In the genomic region with DNA sequence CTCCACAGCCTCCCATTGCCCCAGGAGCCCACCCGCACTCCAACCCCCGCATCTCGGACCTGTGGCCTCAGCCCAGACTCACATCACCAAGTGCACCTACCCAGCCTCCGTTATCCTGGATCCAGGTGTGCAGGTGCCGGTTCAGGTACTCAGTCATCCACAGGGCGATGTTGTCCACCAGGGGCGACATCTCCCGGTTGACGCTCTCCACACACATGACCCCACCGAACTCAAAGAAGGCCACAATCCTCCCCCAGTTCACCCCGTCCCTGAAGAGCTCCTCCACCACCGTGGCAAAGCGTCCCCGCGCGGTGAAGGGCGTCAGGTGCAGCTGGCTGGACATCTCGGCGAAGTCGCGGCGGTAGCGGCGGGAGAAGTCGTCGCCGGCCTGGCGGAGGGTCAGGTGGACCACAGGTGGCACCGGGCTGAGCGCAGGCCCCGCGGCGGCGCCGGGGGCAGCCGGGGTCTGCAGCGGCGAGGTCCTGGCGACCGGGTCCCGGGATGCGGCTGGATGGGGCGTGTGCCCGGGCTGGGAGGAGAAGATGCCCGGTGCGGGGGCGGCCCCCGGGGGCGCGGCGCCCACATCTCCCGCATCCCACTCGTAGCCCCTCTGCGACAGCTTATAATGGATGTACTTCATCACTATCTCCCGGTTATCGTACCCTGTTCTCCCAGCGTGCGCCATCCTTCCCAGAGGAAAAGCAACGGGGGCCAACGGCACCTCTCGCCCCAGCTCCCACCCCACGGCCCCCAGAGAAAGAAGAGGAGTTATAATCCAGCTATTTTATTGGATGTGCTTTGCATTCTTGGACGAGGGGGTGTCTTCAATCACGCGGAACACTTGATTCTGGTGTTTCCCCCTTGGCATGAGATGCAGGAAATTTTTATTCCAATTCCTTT, we compare ENCODE assay signal across 8 cellular contexts. TPM values are rescaled to one million over a fixed set of nuclear protein-coding genes. Genes with fewer than 3 reads are reported as not detected.
A peak's percentile ranks its signal among the peaks of the same experiment; 100 is the strongest.
DNase-seq lines count a peak whose midpoint lies in the region; ATAC-seq and TF ChIP-seq lines count a peak whose summit lies in the region.

No MANE protein-coding gene starts in this region.

- peak; percentile 96 for DNase-seq in GM12865 (ENCODE audit: low read depth)
- peak; percentile 85 for DNase-seq in H9
- DNase-seq in NCI-H1417 (lab: John Stamatoyannopoulos, UW): peak; percentile 76 to 93 (median 89)
- peak; percentile 23 for DNase-seq in cerebellum (ENCODE audit: low spot score)
- peak; percentile 54 to 94 for DNase-seq in lower leg skin (ENCODE audit: low spot score in 2 of 2)
- DNase-seq in stimulated activated CD4-positive, alpha-beta T cell treated with anti-CD3 and anti-CD28 coated beads, TNF-alpha, amount 100 ng/mL, for 4 hours (ENCODE audit: low read depth in 3 of 3): peak; percentile 58 to 71 (median 65)
- DNase-seq in A172 (ENCODE audit: low spot score): no peak

- no CpG with 5 or more reads among the region's 65 CpGs for WGBS in H9 (ENCODE audit: extremely low coverage, insufficient read length, low lambda C conversion rate)
- WGBS in lower leg skin, 2 donors: 3 to 4% methylated on average over 41 to 54 of the region's 65 CpGs

- H3K14ac ChIP-seq in H9 (ENCODE audit: insufficient read depth, low read length): no peak overlapping the region

- H3K56ac ChIP-seq in H9 (ENCODE audit: insufficient read length, low read depth, low read length): no peak overlapping the region

- no peak overlapping the region for H3K4ac ChIP-seq in H9 (ENCODE audit: low read depth, low read length)

- H2AFZ ChIP-seq in H9 (ENCODE audit: low read length): no peak overlapping the region

- no peaks in the 10 kb centered on the region; a peak in 1 of 7 replicates for H3K36me3 Mint-ChIP-seq in H9 (ENCODE audit: insufficient read depth in 1 of 3, low read depth in 3 of 3)

- H3T11ph ChIP-seq in H9 (ENCODE audit: low read length): no peak overlapping the region

- no peak overlapping the region for H4K5ac ChIP-seq in H9 (ENCODE audit: insufficient read length, low read depth, low read length)

- H3K27me3 ChIP-seq in H9 (ENCODE audit: insufficient read depth, low read length): peaks cover 10% of the 10 kb centered on the region; the same call in 1 of the 2 replicates

- H2BK15ac ChIP-seq in H9 (ENCODE audit: low read depth, low read length): no peak overlapping the region

- no peaks in the 10 kb centered on the region for H4K20me1 ChIP-seq in H9 (ENCODE audit: control insufficient read depth, insufficient read depth, insufficient read length)

- intact Hi-C loops in lower leg skin (cut with DNase I; ENCODE audit: low total_unique reads): no loop called here

- ATAC-seq in activated CD4-positive, CD25-positive, alpha-beta regulatory T cell treated with anti-CD3 and anti-CD28 coated beads, Interleukin-2, amount 50 U/mL, for 24 hours: peak; percentile 56 to 61

- H3K4me1 Mint-ChIP-seq in H9: peaks cover 21 to 32% of the 10 kb centered on the region in 2 experiments

- H4K8ac ChIP-seq in H9 (replicated peaks; ENCODE audit: insufficient read length, low read depth, low read length): no peak overlapping the region

- H3K4me3 Mint-ChIP-seq in H9: peak overlapping the region; percentile 76 to 95

- H3K27me3 Mint-ChIP-seq in H9 (ENCODE audit: low read depth): peaks cover 58% of the 10 kb centered on the region

- H2BK20ac ChIP-seq in H9 (ENCODE audit: low read depth, low read length, poor library complexity, severe bottlenecking): no peak overlapping the region

- peak overlapping the region; percentile 91 for H3K4me3 ChIP-seq in GM12865 (ENCODE audit: low read depth, low read length)
- peak overlapping the region; percentile 8 for H3K4me3 ChIP-seq in lower leg skin (ENCODE audit: low read depth, poor library complexity, severe bottlenecking)

- H2BK12ac ChIP-seq in H9 (ENCODE audit: insufficient read length, low read depth, low read length): no peak overlapping the region

- H3K9ac ChIP-seq in H9 (ENCODE audit: extremely low read depth, insufficient read length, low read length): no peak overlapping the region

- H3K23ac ChIP-seq in H9 (ENCODE audit: insufficient read length, low read depth, low read length): no peak overlapping the region

- H3K79me2 ChIP-seq in H9 (ENCODE audit: insufficient read depth, low read length): no peaks in the 10 kb centered on the region; the same call in 1 of the 2 replicates

- H3K27ac Mint-ChIP-seq in H9: no peak overlapping the region

- no peak overlapping the region for H2BK5ac ChIP-seq in H9 (ENCODE audit: insufficient read length, low read length)

- H2BK120ac ChIP-seq in H9 (ENCODE audit: low read depth, low read length, poor library complexity, severe bottlenecking): no peak overlapping the region

- no peak overlapping the region for H3K18ac ChIP-seq in H9 (ENCODE audit: insufficient read length, low read depth, low read length)

- no peak for TF ChIP-seq POLR2A in lower leg skin (IDR thresholded peaks at IDR 0.05)

- no peaks in the 10 kb centered on the region; a peak in 1 of 5 replicates for H3K9me3 Mint-ChIP-seq in H9

- H3K79me1 ChIP-seq in H9 (ENCODE audit: insufficient read depth, low read depth, low read length, poor library complexity, severe bottlenecking): no peaks in the 10 kb centered on the region

- no peak overlapping the region for H2AK5ac ChIP-seq in H9 (ENCODE audit: insufficient read length, low read length)

- TF ChIP-seq CTCF in GM12865 (IDR thresholded peaks at IDR 0.05; ENCODE audit: insufficient read depth, low read depth, low read length, missing control alignments) (peak; percentile 95), H9 (conservative IDR thresholded peaks at IDR 0.05) (peak; percentile 83), lower leg skin (IDR thresholded peaks at IDR 0.05) (peak in 1 of 3 donors; percentile 10)

- no peak overlapping the region for H4K91ac ChIP-seq in H9 (ENCODE audit: insufficient read length, low read depth, low read length)

- H3K9me3 ChIP-seq in H9 (ENCODE audit: control insufficient read depth, low read depth, low read length): no peaks in the 10 kb centered on the region

- peaks cover 19% of the 10 kb centered on the region for H3K23me2 ChIP-seq in H9 (ENCODE audit: insufficient read length, low read depth, low read length, poor library complexity, severe bottlenecking)

- no peak overlapping the region for H3K27ac ChIP-seq in H9 (ENCODE audit: insufficient read length, low read depth, low read length)

- peak overlapping the region; percentile 85 for H3K4me2 ChIP-seq in H9 (ENCODE audit: insufficient read depth, insufficient read length, low read length)

- H3K4me1 ChIP-seq in H9 (ENCODE audit: insufficient read depth, low read length): 0 out of 2 replicates have a peak, but pooled peaks cover 2% of the 10 kb centered on the region

RNA-seq across cellular contexts. Expression of gene BCL2, which starts 1.3 kb away (rescaled TPM):
- total RNA-seq in H9 (2021) (1.2 and 1.3 TPM in 2 replicates), cerebellum (33.4 TPM), lower leg skin (10 to 100 TPM; 12.8 to 21.7 (median 18.2) TPM)
- 2.5 and 3.7 TPM in 2 replicates for total RNA-seq in A172 (2014; rRNA removed; shearing (Covaris generic))

RNA-seq across cellular contexts. Expression of gene KDSR, which starts 48.8 kb away (rescaled TPM):
- 50.0 and 58.5 TPM in 2 replicates for total RNA-seq in H9 (2021)
- total RNA-seq in cerebellum: 18.9 TPM
- total RNA-seq in lower leg skin: 100 to 1,000 TPM in 2 of 4 donors, 10 to 100 TPM in 2; 91.7 to 121 (median 99.3) TPM
- total RNA-seq in A172 (2014; rRNA removed; shearing (Covaris generic)): 24.0 and 32.9 TPM in 2 replicates
